8 cellular contexts compared by ENCODE assay signal in the genomic region with DNA sequence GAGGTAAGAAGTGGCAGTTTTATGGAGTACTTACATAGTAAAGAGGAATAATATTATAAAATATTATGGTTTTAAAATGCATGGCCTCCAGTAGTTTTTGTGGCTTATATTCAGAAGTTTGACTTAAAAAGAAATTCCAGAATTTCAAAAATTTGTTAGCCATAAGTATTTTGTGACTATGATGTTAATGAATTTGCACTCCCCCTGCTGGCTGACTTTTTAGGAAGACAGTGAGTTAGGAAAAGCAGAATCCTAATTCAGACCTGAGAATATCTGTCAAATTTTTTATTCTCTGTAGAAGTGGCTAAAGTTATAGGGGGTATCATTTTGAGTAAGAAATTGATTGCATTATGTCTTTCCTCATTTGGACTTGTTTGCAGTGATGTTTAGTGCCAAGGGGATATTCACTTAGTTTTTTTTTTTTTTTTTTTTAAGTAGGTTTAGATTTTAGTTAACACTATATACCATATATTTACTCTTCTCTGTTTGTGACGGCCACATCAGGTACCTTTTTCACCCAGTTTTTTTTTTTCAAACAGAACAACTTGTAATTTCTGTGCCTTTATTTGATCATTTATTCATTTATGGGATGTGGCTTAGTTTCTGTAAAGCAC. TPM values are rescaled to one million over a fixed set of nuclear protein-coding genes. Genes with fewer than 3 reads are reported as not detected.
DNase-seq lines count a peak whose midpoint lies in the region; ATAC-seq, FAIRE-seq and TF ChIP-seq lines count a peak whose summit lies in the region.

No MANE protein-coding gene starts in this region.

- H3K4me3 ChIP-seq in PC-3 (ENCODE audit: low read length) (no peak overlapping the region), epithelial cell of esophagus (ENCODE audit: low read length) (no peak overlapping the region)

- no peak overlapping the region for H3K27ac Mint-ChIP-seq in progenitor cell of endocrine pancreas

- no peaks in the 10 kb centered on the region for H3K9me3 Mint-ChIP-seq in progenitor cell of endocrine pancreas (ENCODE audit: low read depth)

- H3K4me2 ChIP-seq in PC-3 (ENCODE audit: low read length) = no peak overlapping the region

- H3K4me1 ChIP-seq in PC-3 (ENCODE audit: insufficient read depth, low read length) = peaks cover 43% of the 10 kb centered on the region

- FAIRE-seq in G401.6 (lab: Jason Lieb, UNC) = peak; percentile 63

- H3K79me2 ChIP-seq in PC-3 (ENCODE audit: low read length) = peaks cover 89% of the 10 kb centered on the region

- no peak overlapping the region for H3K4me3 Mint-ChIP-seq in progenitor cell of endocrine pancreas (ENCODE audit: low read depth)

- BruUV-seq in PC-3 (replicated peaks; lab: Mats Ljungman, UMichigan) = no TSS peak

- H3F3A ChIP-seq in PC-3 (ENCODE audit: low read length, unreplicated experiment) = peaks cover 7% of the 10 kb centered on the region

- no peaks in the 10 kb centered on the region for H3K36me3 Mint-ChIP-seq in progenitor cell of endocrine pancreas (ENCODE audit: insufficient read depth)

- H3K9ac ChIP-seq in PC-3 (ENCODE audit: low read length) = no peak overlapping the region

- intact Hi-C loops in PC-3 (cut with micrococcal nuclease) (loop anchor here (1.0 to 10.0 kb wide), 3 partner anchors 37 to 154 kb away; no protein-coding TSS in a partner anchor), posterior vena cava (cut with DNase I) (loop anchor here in 1 of 2 donors (10.0 kb wide), 1 partner anchor 146 kb away; no protein-coding TSS in a partner anchor)

- CTCF ChIA-PET in PC-3 (lab: Charles Lee) = no interaction called here

- peak; percentile 78 for TF ChIP-seq CTCF in PC-3 (conservative IDR thresholded peaks at IDR 0.05; ENCODE audit: low read depth, low read length)
- TF ChIP-seq CTCF in epithelial cell of esophagus (IDR thresholded peaks at IDR 0.05; ENCODE audit: insufficient read depth, low read depth, low read length, missing control alignments) = peak; percentile 62
- TF ChIP-seq CTCF in progenitor cell of endocrine pancreas (IDR thresholded peaks at IDR 0.05; ENCODE audit: unreplicated experiment) = peak; percentile 64

- no peak overlapping the region for H3K27ac ChIP-seq in PC-3 (ENCODE audit: low read length)

- H2AFZ ChIP-seq in PC-3 (ENCODE audit: low read length) = no peak overlapping the region

- no peaks in the 10 kb centered on the region for H3K27me3 ChIP-seq in PC-3 (ENCODE audit: low read length)

- H3K27me3 Mint-ChIP-seq in progenitor cell of endocrine pancreas = no peaks in the 10 kb centered on the region

- POLR2A ChIA-PET in PC-3 (lab: Charles Lee; ENCODE audit: unreplicated experiment) = no interaction called here

- DNase-seq in AG08395 (ENCODE audit: low spot score) = peak; percentile 36
- peak; percentile 64 for DNase-seq in PC-3
- DNase-seq in epithelial cell of esophagus (ENCODE audit: low read depth) = peak; percentile 56
- no peak for DNase-seq in progenitor cell of endocrine pancreas (ENCODE audit: low spot score, unreplicated experiment)
- no peak for DNase-seq in posterior vena cava (ENCODE audit: low spot score)

- H3K9me3 ChIP-seq in PC-3 (ENCODE audit: low read length) = no peaks in the 10 kb centered on the region

- H4K20me1 ChIP-seq in PC-3 (ENCODE audit: low read length) = peaks cover 56% of the 10 kb centered on the region

- ATAC-seq in PC-3 (no peak), HG03196 (IDR thresholded peaks at IDR 0.05; ENCODE audit: unreplicated experiment) (no peak), HG03565 (IDR thresholded peaks at IDR 0.05; ENCODE audit: unreplicated experiment) (no peak)

- H3K36me3 ChIP-seq in PC-3 (ENCODE audit: low read depth, low read length) = peaks cover 7% of the 10 kb centered on the region; the same call in 1 of the 2 replicates

- no peaks in the 10 kb centered on the region for H3K9me2 ChIP-seq in PC-3 (replicated peaks; ENCODE audit: low read length)

- peaks cover 17% of the 10 kb centered on the region for H3K4me1 Mint-ChIP-seq in progenitor cell of endocrine pancreas (ENCODE audit: low read depth)

RNA-seq across cellular contexts. Expression of gene ZFAND3, which starts 40.8 kb away (rescaled TPM):
- 22.2 and 23.7 TPM in 2 replicates for total RNA-seq in PC-3 (2014; rRNA removed)
- 92.7 and 102 TPM in 2 replicates for total RNA-seq in progenitor cell of endocrine pancreas
- total RNA-seq in posterior vena cava = 10 to 100 TPM; 53.8 to 69.3 TPM

Comparison
In these comparisons a context has a peak if more than half of its experiments do, and no peak if none do; other contexts are left out.
1. DNase-seq: peak in AG08395 (single experiment), PC-3 (single experiment) and epithelial cell of esophagus (single experiment); none in progenitor cell of endocrine pancreas (single experiment) and posterior vena cava (single experiment).
2. Peak in every context shown above with its lines, with median percentiles within 50 percentile points of each other: CTCF ChIP-seq.